ENCODE assay signal across 9 cellular contexts in the genomic region with DNA sequence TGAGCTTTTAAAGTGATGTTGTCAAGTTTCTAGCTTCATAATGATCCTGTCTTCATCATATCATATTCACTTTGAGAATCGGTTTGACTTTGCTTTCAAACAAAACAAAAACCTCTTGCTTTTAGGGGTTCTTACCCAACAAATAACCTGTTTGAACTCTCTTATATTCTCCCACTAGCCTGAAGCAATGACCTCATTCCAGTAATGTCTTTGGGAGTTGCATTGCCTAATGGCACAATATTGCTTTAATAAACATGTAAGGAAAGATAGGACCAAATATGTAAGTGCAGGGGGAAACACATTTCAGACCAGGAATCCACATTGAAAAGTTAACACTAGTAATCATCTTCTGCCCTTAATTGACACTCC. TPM values are rescaled to one million over a fixed set of nuclear protein-coding genes. Genes with fewer than 3 reads are reported as not detected.
DNase-seq lines count a peak whose midpoint lies in the region; ATAC-seq, FAIRE-seq and TF ChIP-seq lines count a peak whose summit lies in the region.
"Had no signal": no experiment of that assay in that cellular context is flagged by ENCODE, and none has a peak within 500 bp of the region (broad histone marks: within the 10 kb centered on the region; RNA-seq: fewer than 3 reads in every experiment).

No MANE protein-coding gene starts in this region.

- H3K27ac ChIP-seq in kidney (ENCODE audit: low read depth in 2 of 2, low read length in 2 of 2): peak overlapping the region; percentile 95 to 96
- H3K27ac ChIP-seq in tibial artery: peak overlapping the region; percentile 89 to 93

- H3K36me3 Mint-ChIP-seq in activated T-cell treated with anti-CD3 and anti-CD28 coated beads, Interleukin-2, amount 50 U/mL, for 72 hours (ENCODE audit: insufficient read depth in 2 of 2): peaks cover 12 to 15% of the 10 kb centered on the region in 2 donors
- peaks cover 3% of the 10 kb centered on the region for H3K36me3 Mint-ChIP-seq in activated naive CD8-positive, alpha-beta T cell treated with anti-CD3 and anti-CD28 coated beads, Interleukin-2, amount 50 U/mL, for 24 hours (ENCODE audit: low read depth)

- ATAC-seq in activated T-cell treated with anti-CD3 and anti-CD28 coated beads, Interleukin-2, amount 50 U/mL, for 72 hours (replicated peaks in 1 of 2): no peak
- ATAC-seq in activated naive CD8-positive, alpha-beta T cell treated with anti-CD3 and anti-CD28 coated beads, Interleukin-2, amount 50 U/mL, for 24 hours: no peak
- ATAC-seq in HG03342 (IDR thresholded peaks at IDR 0.05; ENCODE audit: unreplicated experiment): no peak

- intact Hi-C loops in kidney (cut with DNase I) (no loop called here), tibial artery (cut with DNase I; ENCODE audit: low total_unique reads) (no loop called here)

- peak overlapping the region; percentile 97 for H3K27ac Mint-ChIP-seq in activated T-cell treated with anti-CD3 and anti-CD28 coated beads, Interleukin-2, amount 50 U/mL, for 72 hours
- H3K27ac Mint-ChIP-seq in activated naive CD8-positive, alpha-beta T cell treated with anti-CD3 and anti-CD28 coated beads, Interleukin-2, amount 50 U/mL, for 24 hours: peak overlapping the region; percentile 96

- peak overlapping the region; percentile 99 for H3K4me3 Mint-ChIP-seq in activated T-cell treated with anti-CD3 and anti-CD28 coated beads, Interleukin-2, amount 50 U/mL, for 72 hours
- H3K4me3 Mint-ChIP-seq in activated naive CD8-positive, alpha-beta T cell treated with anti-CD3 and anti-CD28 coated beads, Interleukin-2, amount 50 U/mL, for 24 hours: peak overlapping the region; percentile 98

- DNase-seq in activated T-cell treated with anti-CD3 and anti-CD28 coated beads, Interleukin-2, amount 50 U/mL, for 72 hours: no peak
- no peak for DNase-seq in activated T-cell treated with anti-CD3 and anti-CD28 coated beads for 4 hours
- no peak for DNase-seq in activated naive CD8-positive, alpha-beta T cell treated with anti-CD3 and anti-CD28 coated beads, Interleukin-2, amount 50 U/mL, for 24 hours
- no peak for DNase-seq in kidney
- DNase-seq in tibial artery: no peak
- DNase-seq in DMS79 (lab: John Stamatoyannopoulos, UW): no peak
- DNase-seq in activated gamma-delta T cell treated with Interleukin-2 at 50 U/mL for 16 hours: no peak
- DNase-seq: DND-41 had no signal

- H3K27me3 ChIP-seq in tibial artery: no peaks in the 10 kb centered on the region

- no peak for FAIRE-seq in kidney (lab: Jason Lieb, UNC)

- no peaks in the 10 kb centered on the region for H3K9me3 Mint-ChIP-seq in activated T-cell treated with anti-CD3 and anti-CD28 coated beads, Interleukin-2, amount 50 U/mL, for 72 hours
- no peaks in the 10 kb centered on the region for H3K9me3 Mint-ChIP-seq in activated naive CD8-positive, alpha-beta T cell treated with anti-CD3 and anti-CD28 coated beads, Interleukin-2, amount 50 U/mL, for 24 hours

- no peaks in the 10 kb centered on the region for H3K36me3 ChIP-seq in kidney (ENCODE audit: control insufficient read depth in 1 of 2, insufficient read depth in 2 of 2, low read length in 2 of 2)
- no peaks in the 10 kb centered on the region for H3K36me3 ChIP-seq in tibial artery

- H3K27me3 Mint-ChIP-seq in activated T-cell treated with anti-CD3 and anti-CD28 coated beads, Interleukin-2, amount 50 U/mL, for 72 hours (ENCODE audit: low read depth): no peaks in the 10 kb centered on the region
- H3K27me3 Mint-ChIP-seq in activated naive CD8-positive, alpha-beta T cell treated with anti-CD3 and anti-CD28 coated beads, Interleukin-2, amount 50 U/mL, for 24 hours: no peaks in the 10 kb centered on the region

- H3K4me3 ChIP-seq in kidney (ENCODE audit: low read length in 2 of 2) (peak overlapping the region; percentile 66 to 77), tibial artery (peak overlapping the region; percentile 82 to 89)

- peaks cover 54% of the 10 kb centered on the region for H3K4me1 Mint-ChIP-seq in activated T-cell treated with anti-CD3 and anti-CD28 coated beads, Interleukin-2, amount 50 U/mL, for 72 hours (ENCODE audit: low read depth)
- peaks cover 59% of the 10 kb centered on the region for H3K4me1 Mint-ChIP-seq in activated naive CD8-positive, alpha-beta T cell treated with anti-CD3 and anti-CD28 coated beads, Interleukin-2, amount 50 U/mL, for 24 hours

- H3K4me1 ChIP-seq in kidney (ENCODE audit: control insufficient read depth in 1 of 2, insufficient read depth in 1 of 2, low read depth in 1 of 2, low read length in 2 of 2) (peaks cover 3% of the 10 kb centered on the region in 2 donors), tibial artery (peaks cover 0 to 42% (median 14%) of the 10 kb centered on the region in 4 donors)

- H3K9me3 ChIP-seq in kidney (ENCODE audit: control insufficient read depth in 1 of 2, low read length in 2 of 2): no peaks in the 10 kb centered on the region
- H3K9me3 ChIP-seq in tibial artery: no peaks in the 10 kb centered on the region

- TF ChIP-seq CTCF in kidney (IDR thresholded peaks at IDR 0.05; ENCODE audit: borderline replicate concordance, extremely low read depth, insufficient read depth) (no peak), tibial artery (IDR thresholded peaks at IDR 0.05) (no peak)

- H3K9ac ChIP-seq in kidney (ENCODE audit: low read length in 2 of 2): peak overlapping the region in 1 of 2 donors; percentile 92

RNA-seq across cellular contexts. Expression of gene WBP11, which starts 27.6 kb away (rescaled TPM):
- 100 to 1,000 TPM; 104 to 111 TPM for total RNA-seq in activated T-cell treated with anti-CD3 and anti-CD28 coated beads, Interleukin-2, amount 50 U/mL, for 72 hours
- 55.5 TPM for total RNA-seq in kidney
- 17.6 TPM for polyA plus RNA-seq in kidney (ENCODE audit: insufficient read depth, low read depth, low replicate concordance)

RNA-seq across cellular contexts. Expression of gene C12orf60, which starts 27.8 kb away (rescaled TPM):
- 1 to 10 TPM; 2.4 to 5.1 TPM for total RNA-seq in activated T-cell treated with anti-CD3 and anti-CD28 coated beads, Interleukin-2, amount 50 U/mL, for 72 hours
- total RNA-seq in kidney: 2.0 TPM
- polyA plus RNA-seq in kidney (ENCODE audit: insufficient read depth, low read depth, low replicate concordance): 4.5 TPM

RNA-seq across cellular contexts. Expression of gene SMCO3, which starts 38.3 kb away (rescaled TPM):
- not detected for total RNA-seq in activated T-cell treated with anti-CD3 and anti-CD28 coated beads, Interleukin-2, amount 50 U/mL, for 72 hours
- 0.76 TPM for total RNA-seq in kidney
- 10.9 TPM for polyA plus RNA-seq in kidney (ENCODE audit: insufficient read depth, low read depth, low replicate concordance)
